Comparison of ENCODE assay signal across 22 cellular contexts in the genomic region with DNA sequence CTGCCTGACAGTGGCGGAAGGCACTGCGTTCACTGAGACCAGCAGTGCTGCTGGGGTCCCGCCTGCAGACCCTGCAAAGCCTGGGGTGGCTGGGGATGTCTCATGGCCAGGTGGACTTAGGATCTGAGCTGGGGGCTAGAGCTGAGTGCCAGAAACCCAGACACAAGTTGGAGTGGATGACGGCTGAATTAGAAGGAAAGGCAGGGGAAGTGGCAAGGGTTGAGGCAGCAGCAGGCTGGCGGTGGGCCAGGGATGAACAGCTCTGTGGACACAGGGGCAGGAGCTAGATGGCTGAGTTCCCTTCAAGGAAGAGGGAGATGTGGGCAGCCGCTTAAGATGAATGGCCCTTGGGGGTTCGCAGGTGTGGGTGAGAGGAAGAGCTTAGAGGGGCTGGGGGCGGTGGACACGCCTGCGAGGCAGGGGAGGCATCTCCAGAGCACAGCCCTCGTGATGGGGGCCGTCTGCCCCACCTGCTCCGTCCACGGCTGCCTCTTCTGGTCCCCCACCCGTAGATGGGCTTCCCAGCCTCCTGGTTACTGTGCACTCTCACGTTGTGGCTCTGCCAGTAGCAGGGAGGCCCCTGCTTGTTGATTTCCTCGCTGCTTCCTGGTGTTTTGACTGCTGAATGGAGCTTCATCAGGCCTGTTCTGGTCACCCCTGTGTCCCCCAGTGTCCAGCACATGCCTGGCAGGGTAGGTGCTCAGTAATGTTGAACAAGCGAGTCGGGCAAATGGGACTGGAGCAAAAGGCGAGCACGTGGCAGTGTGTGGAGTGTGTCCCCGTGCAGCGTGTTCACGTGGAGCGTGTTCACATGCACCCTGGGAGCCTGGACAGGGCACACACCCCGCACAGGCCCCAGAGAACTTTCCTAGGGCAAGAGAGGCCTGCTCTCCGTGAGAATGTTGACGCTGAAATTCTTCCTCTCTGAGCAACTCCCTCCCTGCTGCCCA.
DNase-seq lines count a peak whose midpoint lies in the region; ATAC-seq and TF ChIP-seq lines count a peak whose summit lies in the region.
"Had no signal": no experiment of that assay in that cellular context is flagged by ENCODE, and none has a peak within 500 bp of the region (broad histone marks: within the 10 kb centered on the region; RNA-seq: fewer than 3 reads in every experiment).

No MANE protein-coding gene starts in this region.

- H3K4me1 Mint-ChIP-seq in chondrocyte (ENCODE audit: low read depth) (peaks cover 6% of the 10 kb centered on the region), natural killer cell (no peaks in the 10 kb centered on the region)

- H3K27ac Mint-ChIP-seq in chondrocyte (ENCODE audit: unreplicated experiment) (no peak overlapping the region), natural killer cell (no peak overlapping the region)
- H3K27ac Mint-ChIP-seq: activated naive CD4-positive, alpha-beta T cell treated with anti-CD3 and anti-CD28 coated beads, Interleukin-2, amount 50 U/mL, for 72 hours; HFFc6 had no signal

- DNase-seq in 8988T (peak; percentile 15), DMS79 (lab: John Stamatoyannopoulos, UW) (peak; percentile 36), chondrocyte (ENCODE audit: low spot score) (peak; percentile 79), natural killer cell (peak; percentile 12), NCI-H1436 treated with DMSO at 0.1 percent for 48 hours (lab: John Stamatoyannopoulos, UW) (no peak), NOMO-1 treated with dmso at 0.1 percent for 144 hours (lab: John Stamatoyannopoulos, UW; ENCODE audit: unreplicated experiment) (no peak), NOMO-1 treated with DMSO at 0.1 percent for 48 hours (lab: John Stamatoyannopoulos, UW; ENCODE audit: unreplicated experiment) (no peak)
- DNase-seq: activated CD4-positive, alpha-beta T cell treated with anti-CD3 and anti-CD28 coated beads, Interleukin-2, amount 50 U/mL, for 1 hour; activated T-cell treated with anti-CD3 and anti-CD28 coated beads, Interleukin-2, amount 50 U/mL, for 1 hour; Calu3; erythroblast; HFFc6; left ventricle myocardium superior; NCI-H1105 treated with DMSO at 0.1 percent for 48 hours; NCI-H82; stimulated activated naive CD4-positive, alpha-beta T cell treated with Interleukin-2 at 50 U/mL for 16 hours; uterus had no signal

- ATAC-seq in natural killer cell (no peak), HG02840 (IDR thresholded peaks at IDR 0.05; ENCODE audit: low FRiP score, unreplicated experiment) (no peak)
- ATAC-seq: activated naive CD4-positive, alpha-beta T cell treated with anti-CD3 and anti-CD28 coated beads, Interleukin-2, amount 50 U/mL, for 72 hours; gastrocnemius medialis; GM12878; left ventricle myocardium superior; right lobe of liver had no signal

- TF ChIP-seq CTCF in chondrocyte (IDR thresholded peaks at IDR 0.05) (no peak), natural killer cell (IDR thresholded peaks at IDR 0.05) (no peak)

- intact Hi-C loops in natural killer cell (cut with micrococcal nuclease) = no loop called here

- H3K4me3 Mint-ChIP-seq in chondrocyte (ENCODE audit: unreplicated experiment) = no peak overlapping the region
- H3K4me3 Mint-ChIP-seq in natural killer cell = no peak overlapping the region
- H3K4me3 Mint-ChIP-seq: HFFc6 had no signal

- H3K36me3 Mint-ChIP-seq in chondrocyte (ENCODE audit: low read depth) = no peaks in the 10 kb centered on the region
- H3K36me3 Mint-ChIP-seq in natural killer cell = no peaks in the 10 kb centered on the region
- H3K36me3 Mint-ChIP-seq: activated naive CD4-positive, alpha-beta T cell treated with anti-CD3 and anti-CD28 coated beads, Interleukin-2, amount 50 U/mL, for 72 hours had no signal

- H3K27me3 Mint-ChIP-seq in chondrocyte (ENCODE audit: low read depth) (no peaks in the 10 kb centered on the region), natural killer cell (ENCODE audit: low read depth in 2 of 2) (peaks cover 7 to 14% of the 10 kb centered on the region in 2 donors)

- H3K9me3 Mint-ChIP-seq in chondrocyte (ENCODE audit: low read depth) (no peaks in the 10 kb centered on the region), natural killer cell (no peaks in the 10 kb centered on the region)
- H3K9me3 Mint-ChIP-seq: activated naive CD4-positive, alpha-beta T cell treated with anti-CD3 and anti-CD28 coated beads, Interleukin-2, amount 50 U/mL, for 72 hours had no signal

Comparison
In these comparisons a context has a peak if more than half of its experiments do, and no peak if none do; other contexts are left out.
1. DNase-seq: peak in 8988T (single experiment), DMS79 (single experiment), chondrocyte (single experiment) and natural killer cell (single experiment); none in NCI-H1436 treated with DMSO at 0.1 percent for 48 hours (single experiment), NOMO-1 treated with dmso at 0.1 percent for 144 hours (single experiment) and NOMO-1 treated with DMSO at 0.1 percent for 48 hours (single experiment).